Comparison of ENCODE assay signal across 1 cellular context in the genomic region with DNA sequence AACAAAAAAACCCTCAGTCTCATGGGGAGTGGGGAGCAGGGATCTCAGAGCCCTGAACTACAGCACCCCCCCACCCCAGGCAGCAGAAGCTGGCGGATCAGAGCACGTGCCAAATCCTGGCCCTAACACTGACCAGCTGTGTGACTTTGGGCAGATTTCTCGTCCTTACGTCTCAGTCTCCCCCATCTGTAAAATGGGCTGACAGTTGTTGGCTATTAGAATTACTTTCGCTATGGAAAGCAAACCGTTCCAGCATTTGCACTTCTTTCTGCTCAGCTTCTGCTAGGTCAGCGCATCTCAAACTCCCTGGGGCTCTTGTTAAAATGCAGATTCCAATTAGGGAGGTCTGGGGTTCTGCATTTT.
TF ChIP-seq lines count a peak whose summit lies in the region.

No MANE protein-coding gene starts in this region.

TF ChIP-seq in GM12878, 131 proteins besides CTCF, POLR2A, EP300 and RAD21 (continues in another document):
- TF ChIP-seq RBBP5 (conservative IDR thresholded peaks at IDR 0.05) (no peak), SRF (IDR thresholded peaks at IDR 0.05; ENCODE audit: low read depth in 2 of 2, low read length in 2 of 2) (no peak), KLF5 (IDR thresholded peaks at IDR 0.05; ENCODE audit: partially characterized antibody) (peak; percentile 52), ZNF274 (IDR thresholded peaks at IDR 0.05; ENCODE audit: insufficient read depth, insufficient read length) (no peak), LARP7 (IDR thresholded peaks at IDR 0.05) (0 out of 2 replicates have a peak, but pooled peaks have one; percentile 51), WRNIP1 (IDR thresholded peaks at IDR 0.05; ENCODE audit: borderline replicate concordance, low read depth, low read length) (no peak), PAX8 (IDR thresholded peaks at IDR 0.05) (no peak), MYC (IDR thresholded peaks at IDR 0.05; ENCODE audit: insufficient read depth, insufficient read length, insufficient replicate concordance, low read length, severe bottlenecking) (no peak), NFIC (IDR thresholded peaks at IDR 0.05; ENCODE audit: low read depth, low read length) (no peak), MTA2 (IDR thresholded peaks at IDR 0.05; ENCODE audit: low read depth) (0 out of 2 replicates have a peak, but pooled peaks have one; percentile 57), BMI1 (IDR thresholded peaks at IDR 0.05; ENCODE audit: borderline replicate concordance) (no peak), TAF1 (IDR thresholded peaks at IDR 0.05; ENCODE audit: borderline replicate concordance, low read depth, low read length) (no peak), ESRRA (IDR thresholded peaks at IDR 0.05; ENCODE audit: low read length) (no peak; the same call in 1 of the 2 replicates), HDGF (IDR thresholded peaks at IDR 0.05) (no peak), SREBF1 (IDR thresholded peaks at IDR 0.05; ENCODE audit: low read length) (no peak), PML (IDR thresholded peaks at IDR 0.05; ENCODE audit: low read length) (no peak), KDM1A (IDR thresholded peaks at IDR 0.05; ENCODE audit: borderline replicate concordance) (peak; percentile 86; the same call in 1 of the 2 replicates), YBX1 (IDR thresholded peaks at IDR 0.05) (no peak), NR2F1 (conservative IDR thresholded peaks at IDR 0.05) (no peak), SP1 (IDR thresholded peaks at IDR 0.05; ENCODE audit: low read depth, low read length) (no peak), ZSCAN29 (IDR thresholded peaks at IDR 0.05) (0 out of 2 replicates have a peak, but pooled peaks have one; percentile 26), EZH2 (IDR thresholded peaks at IDR 0.05; ENCODE audit: borderline replicate concordance, control insufficient read depth, low read depth, low read length) (no peak), FOXM1 (IDR thresholded peaks at IDR 0.05; ENCODE audit: low read depth, low read length) (no peak), NRF1 (conservative IDR thresholded peaks at IDR 0.05; ENCODE audit: low read depth, low read length) (no peak), CHD2 (IDR thresholded peaks at IDR 0.05; ENCODE audit: borderline replicate concordance, low read depth, low read length) (no peak), TCF3 (IDR thresholded peaks at IDR 0.05; ENCODE audit: borderline replicate concordance, insufficient read depth, low read depth, low read length) (no peak), RELA (IDR thresholded peaks at IDR 0.05; ENCODE audit: borderline replicate concordance, partially characterized antibody) (no peak), CREB1 (IDR thresholded peaks at IDR 0.05; ENCODE audit: low read depth) (no peak)
- TF ChIP-seq, protein P1, sequence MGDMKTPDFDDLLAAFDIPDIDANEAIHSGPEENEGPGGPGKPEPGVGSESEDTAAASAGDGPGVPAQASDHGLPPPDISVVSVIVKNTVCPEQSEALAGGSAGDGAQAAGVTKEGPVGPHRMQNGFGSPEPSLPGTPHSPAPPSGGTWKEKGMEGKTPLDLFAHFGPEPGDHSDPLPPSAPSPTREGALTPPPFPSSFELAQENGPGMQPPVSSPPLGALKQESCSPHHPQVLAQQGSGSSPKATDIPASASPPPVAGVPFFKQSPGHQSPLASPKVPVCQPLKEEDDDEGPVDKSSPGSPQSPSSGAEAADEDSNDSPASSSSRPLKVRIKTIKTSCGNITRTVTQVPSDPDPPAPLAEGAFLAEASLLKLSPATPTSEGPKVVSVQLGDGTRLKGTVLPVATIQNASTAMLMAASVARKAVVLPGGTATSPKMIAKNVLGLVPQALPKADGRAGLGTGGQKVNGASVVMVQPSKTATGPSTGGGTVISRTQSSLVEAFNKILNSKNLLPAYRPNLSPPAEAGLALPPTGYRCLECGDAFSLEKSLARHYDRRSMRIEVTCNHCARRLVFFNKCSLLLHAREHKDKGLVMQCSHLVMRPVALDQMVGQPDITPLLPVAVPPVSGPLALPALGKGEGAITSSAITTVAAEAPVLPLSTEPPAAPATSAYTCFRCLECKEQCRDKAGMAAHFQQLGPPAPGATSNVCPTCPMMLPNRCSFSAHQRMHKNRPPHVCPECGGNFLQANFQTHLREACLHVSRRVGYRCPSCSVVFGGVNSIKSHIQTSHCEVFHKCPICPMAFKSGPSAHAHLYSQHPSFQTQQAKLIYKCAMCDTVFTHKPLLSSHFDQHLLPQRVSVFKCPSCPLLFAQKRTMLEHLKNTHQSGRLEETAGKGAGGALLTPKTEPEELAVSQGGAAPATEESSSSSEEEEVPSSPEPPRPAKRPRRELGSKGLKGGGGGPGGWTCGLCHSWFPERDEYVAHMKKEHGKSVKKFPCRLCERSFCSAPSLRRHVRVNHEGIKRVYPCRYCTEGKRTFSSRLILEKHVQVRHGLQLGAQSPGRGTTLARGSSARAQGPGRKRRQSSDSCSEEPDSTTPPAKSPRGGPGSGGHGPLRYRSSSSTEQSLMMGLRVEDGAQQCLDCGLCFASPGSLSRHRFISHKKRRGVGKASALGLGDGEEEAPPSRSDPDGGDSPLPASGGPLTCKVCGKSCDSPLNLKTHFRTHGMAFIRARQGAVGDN (IDR thresholded peaks at IDR 0.05) = 0 out of 2 replicates have a peak, but pooled peaks have one; percentile 52
- TF ChIP-seq, protein P2, sequence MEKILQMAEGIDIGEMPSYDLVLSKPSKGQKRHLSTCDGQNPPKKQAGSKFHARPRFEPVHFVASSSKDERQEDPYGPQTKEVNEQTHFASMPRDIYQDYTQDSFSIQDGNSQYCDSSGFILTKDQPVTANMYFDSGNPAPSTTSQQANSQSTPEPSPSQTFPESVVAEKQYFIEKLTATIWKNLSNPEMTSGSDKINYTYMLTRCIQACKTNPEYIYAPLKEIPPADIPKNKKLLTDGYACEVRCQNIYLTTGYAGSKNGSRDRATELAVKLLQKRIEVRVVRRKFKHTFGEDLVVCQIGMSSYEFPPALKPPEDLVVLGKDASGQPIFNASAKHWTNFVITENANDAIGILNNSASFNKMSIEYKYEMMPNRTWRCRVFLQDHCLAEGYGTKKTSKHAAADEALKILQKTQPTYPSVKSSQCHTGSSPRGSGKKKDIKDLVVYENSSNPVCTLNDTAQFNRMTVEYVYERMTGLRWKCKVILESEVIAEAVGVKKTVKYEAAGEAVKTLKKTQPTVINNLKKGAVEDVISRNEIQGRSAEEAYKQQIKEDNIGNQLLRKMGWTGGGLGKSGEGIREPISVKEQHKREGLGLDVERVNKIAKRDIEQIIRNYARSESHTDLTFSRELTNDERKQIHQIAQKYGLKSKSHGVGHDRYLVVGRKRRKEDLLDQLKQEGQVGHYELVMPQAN (conservative IDR thresholded peaks at IDR 0.05) = peak; percentile 88
- TF ChIP-seq, protein P3, sequence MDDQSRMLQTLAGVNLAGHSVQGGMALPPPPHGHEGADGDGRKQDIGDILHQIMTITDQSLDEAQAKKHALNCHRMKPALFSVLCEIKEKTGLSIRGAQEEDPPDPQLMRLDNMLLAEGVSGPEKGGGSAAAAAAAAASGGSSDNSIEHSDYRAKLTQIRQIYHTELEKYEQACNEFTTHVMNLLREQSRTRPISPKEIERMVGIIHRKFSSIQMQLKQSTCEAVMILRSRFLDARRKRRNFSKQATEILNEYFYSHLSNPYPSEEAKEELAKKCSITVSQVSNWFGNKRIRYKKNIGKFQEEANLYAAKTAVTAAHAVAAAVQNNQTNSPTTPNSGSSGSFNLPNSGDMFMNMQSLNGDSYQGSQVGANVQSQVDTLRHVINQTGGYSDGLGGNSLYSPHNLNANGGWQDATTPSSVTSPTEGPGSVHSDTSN (IDR thresholded peaks at IDR 0.05; ENCODE audit: insufficient replicate concordance, low read depth, low read length) = no peak
- TF ChIP-seq, protein P4, sequence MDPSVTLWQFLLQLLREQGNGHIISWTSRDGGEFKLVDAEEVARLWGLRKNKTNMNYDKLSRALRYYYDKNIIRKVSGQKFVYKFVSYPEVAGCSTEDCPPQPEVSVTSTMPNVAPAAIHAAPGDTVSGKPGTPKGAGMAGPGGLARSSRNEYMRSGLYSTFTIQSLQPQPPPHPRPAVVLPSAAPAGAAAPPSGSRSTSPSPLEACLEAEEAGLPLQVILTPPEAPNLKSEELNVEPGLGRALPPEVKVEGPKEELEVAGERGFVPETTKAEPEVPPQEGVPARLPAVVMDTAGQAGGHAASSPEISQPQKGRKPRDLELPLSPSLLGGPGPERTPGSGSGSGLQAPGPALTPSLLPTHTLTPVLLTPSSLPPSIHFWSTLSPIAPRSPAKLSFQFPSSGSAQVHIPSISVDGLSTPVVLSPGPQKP (IDR thresholded peaks at IDR 0.05; ENCODE audit: low read depth, low read length) = no peak
- TF ChIP-seq, protein P5, sequence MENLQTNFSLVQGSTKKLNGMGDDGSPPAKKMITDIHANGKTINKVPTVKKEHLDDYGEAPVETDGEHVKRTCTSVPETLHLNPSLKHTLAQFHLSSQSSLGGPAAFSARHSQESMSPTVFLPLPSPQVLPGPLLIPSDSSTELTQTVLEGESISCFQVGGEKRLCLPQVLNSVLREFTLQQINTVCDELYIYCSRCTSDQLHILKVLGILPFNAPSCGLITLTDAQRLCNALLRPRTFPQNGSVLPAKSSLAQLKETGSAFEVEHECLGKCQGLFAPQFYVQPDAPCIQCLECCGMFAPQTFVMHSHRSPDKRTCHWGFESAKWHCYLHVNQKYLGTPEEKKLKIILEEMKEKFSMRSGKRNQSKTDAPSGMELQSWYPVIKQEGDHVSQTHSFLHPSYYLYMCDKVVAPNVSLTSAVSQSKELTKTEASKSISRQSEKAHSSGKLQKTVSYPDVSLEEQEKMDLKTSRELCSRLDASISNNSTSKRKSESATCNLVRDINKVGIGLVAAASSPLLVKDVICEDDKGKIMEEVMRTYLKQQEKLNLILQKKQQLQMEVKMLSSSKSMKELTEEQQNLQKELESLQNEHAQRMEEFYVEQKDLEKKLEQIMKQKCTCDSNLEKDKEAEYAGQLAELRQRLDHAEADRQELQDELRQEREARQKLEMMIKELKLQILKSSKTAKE (IDR thresholded peaks at IDR 0.05; ENCODE audit: low read depth, poor library complexity, severe bottlenecking) = no peak
- TF ChIP-seq, protein P6, sequence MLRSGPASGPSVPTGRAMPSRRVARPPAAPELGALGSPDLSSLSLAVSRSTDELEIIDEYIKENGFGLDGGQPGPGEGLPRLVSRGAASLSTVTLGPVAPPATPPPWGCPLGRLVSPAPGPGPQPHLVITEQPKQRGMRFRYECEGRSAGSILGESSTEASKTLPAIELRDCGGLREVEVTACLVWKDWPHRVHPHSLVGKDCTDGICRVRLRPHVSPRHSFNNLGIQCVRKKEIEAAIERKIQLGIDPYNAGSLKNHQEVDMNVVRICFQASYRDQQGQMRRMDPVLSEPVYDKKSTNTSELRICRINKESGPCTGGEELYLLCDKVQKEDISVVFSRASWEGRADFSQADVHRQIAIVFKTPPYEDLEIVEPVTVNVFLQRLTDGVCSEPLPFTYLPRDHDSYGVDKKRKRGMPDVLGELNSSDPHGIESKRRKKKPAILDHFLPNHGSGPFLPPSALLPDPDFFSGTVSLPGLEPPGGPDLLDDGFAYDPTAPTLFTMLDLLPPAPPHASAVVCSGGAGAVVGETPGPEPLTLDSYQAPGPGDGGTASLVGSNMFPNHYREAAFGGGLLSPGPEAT (IDR thresholded peaks at IDR 0.05; ENCODE audit: low read depth) = no peak; the same call in 1 of the 2 replicates
- TF ChIP-seq, protein P7, sequence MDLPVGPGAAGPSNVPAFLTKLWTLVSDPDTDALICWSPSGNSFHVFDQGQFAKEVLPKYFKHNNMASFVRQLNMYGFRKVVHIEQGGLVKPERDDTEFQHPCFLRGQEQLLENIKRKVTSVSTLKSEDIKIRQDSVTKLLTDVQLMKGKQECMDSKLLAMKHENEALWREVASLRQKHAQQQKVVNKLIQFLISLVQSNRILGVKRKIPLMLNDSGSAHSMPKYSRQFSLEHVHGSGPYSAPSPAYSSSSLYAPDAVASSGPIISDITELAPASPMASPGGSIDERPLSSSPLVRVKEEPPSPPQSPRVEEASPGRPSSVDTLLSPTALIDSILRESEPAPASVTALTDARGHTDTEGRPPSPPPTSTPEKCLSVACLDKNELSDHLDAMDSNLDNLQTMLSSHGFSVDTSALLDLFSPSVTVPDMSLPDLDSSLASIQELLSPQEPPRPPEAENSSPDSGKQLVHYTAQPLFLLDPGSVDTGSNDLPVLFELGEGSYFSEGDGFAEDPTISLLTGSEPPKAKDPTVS (IDR thresholded peaks at IDR 0.05; ENCODE audit: low read depth, low read length) = no peak
- TF ChIP-seq, protein P8, sequence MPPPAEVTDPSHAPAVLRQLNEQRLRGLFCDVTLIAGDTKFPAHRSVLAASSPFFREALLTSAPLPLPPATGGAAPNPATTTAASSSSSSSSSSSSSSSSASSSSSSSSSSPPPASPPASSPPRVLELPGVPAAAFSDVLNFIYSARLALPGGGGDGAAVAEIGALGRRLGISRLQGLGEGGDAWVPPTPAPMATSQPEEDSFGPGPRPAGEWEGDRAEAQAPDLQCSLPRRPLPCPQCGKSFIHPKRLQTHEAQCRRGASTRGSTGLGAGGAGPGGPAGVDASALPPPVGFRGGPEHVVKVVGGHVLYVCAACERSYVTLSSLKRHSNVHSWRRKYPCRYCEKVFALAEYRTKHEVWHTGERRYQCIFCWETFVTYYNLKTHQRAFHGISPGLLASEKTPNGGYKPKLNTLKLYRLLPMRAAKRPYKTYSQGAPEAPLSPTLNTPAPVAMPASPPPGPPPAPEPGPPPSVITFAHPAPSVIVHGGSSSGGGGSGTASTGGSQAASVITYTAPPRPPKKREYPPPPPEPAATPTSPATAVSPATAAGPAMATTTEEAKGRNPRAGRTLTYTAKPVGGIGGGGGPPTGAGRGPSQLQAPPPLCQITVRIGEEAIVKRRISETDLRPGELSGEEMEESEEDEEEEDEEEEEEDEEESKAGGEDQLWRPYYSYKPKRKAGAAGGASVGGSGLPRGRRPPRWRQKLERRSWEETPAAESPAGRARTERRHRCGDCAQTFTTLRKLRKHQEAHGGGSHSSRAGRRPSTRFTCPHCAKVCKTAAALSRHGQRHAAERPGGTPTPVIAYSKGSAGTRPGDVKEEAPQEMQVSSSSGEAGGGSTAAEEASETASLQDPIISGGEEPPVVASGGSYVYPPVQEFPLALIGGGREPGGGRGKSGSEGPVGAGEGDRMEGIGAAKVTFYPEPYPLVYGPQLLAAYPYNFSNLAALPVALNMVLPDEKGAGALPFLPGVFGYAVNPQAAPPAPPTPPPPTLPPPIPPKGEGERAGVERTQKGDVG (CRISPR knock-in tag; IDR thresholded peaks at IDR 0.05) = no peak
- TF ChIP-seq, protein P9, sequence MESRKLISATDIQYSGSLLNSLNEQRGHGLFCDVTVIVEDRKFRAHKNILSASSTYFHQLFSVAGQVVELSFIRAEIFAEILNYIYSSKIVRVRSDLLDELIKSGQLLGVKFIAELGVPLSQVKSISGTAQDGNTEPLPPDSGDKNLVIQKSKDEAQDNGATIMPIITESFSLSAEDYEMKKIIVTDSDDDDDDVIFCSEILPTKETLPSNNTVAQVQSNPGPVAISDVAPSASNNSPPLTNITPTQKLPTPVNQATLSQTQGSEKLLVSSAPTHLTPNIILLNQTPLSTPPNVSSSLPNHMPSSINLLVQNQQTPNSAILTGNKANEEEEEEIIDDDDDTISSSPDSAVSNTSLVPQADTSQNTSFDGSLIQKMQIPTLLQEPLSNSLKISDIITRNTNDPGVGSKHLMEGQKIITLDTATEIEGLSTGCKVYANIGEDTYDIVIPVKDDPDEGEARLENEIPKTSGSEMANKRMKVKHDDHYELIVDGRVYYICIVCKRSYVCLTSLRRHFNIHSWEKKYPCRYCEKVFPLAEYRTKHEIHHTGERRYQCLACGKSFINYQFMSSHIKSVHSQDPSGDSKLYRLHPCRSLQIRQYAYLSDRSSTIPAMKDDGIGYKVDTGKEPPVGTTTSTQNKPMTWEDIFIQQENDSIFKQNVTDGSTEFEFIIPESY (IDR thresholded peaks at IDR 0.05) = no peak
- TF ChIP-seq, protein P10, sequence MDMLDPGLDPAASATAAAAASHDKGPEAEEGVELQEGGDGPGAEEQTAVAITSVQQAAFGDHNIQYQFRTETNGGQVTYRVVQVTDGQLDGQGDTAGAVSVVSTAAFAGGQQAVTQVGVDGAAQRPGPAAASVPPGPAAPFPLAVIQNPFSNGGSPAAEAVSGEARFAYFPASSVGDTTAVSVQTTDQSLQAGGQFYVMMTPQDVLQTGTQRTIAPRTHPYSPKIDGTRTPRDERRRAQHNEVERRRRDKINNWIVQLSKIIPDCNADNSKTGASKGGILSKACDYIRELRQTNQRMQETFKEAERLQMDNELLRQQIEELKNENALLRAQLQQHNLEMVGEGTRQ (IDR thresholded peaks at IDR 0.05; ENCODE audit: borderline replicate concordance, low read depth, low read length) = no peak
